1 cellular context compared by ENCODE assay signal in genomic region chr11:75549370-75549958, GRCh38.
TF ChIP-seq lines count a peak whose summit lies in the region.

No MANE protein-coding gene starts in this region.

TF ChIP-seq in HepG2, 621 proteins besides CTCF, POLR2A, EP300 and RAD21:
- TF ChIP-seq ZNF468 (CRISPR knock-in tag; IDR thresholded peaks at IDR 0.05) (no peak), ETV5 (CRISPR knock-in tag; IDR thresholded peaks at IDR 0.05; ENCODE audit: borderline replicate concordance) (no peak), SP5 (CRISPR knock-in tag; IDR thresholded peaks at IDR 0.05; ENCODE audit: borderline replicate concordance, low read depth) (no peak), ZNF543 (CRISPR knock-in tag; IDR thresholded peaks at IDR 0.05) (peak; percentile 99)
